ENCODE assay signal across 24 cellular contexts in the genomic region with DNA sequence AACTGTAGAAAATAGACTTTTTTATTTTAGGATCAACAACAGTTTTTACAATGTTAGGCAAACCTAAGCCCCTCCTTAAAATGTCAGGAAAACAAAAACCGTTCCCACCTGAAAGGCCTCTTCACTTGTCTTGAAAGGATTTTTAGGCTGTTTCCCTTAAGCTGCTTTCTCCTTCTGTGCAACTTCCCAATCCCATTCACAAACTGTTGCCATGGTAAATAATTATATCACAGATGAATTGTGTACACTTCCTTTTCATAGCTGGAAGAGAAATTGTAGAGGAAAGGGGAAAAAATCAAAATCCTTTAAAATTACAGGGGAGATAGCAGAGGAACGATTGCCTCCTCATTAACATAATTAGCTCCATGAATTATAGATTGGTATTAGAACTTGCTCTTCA.
A peak's percentile ranks its signal among the peaks of the same experiment; 100 is the strongest.
DNase-seq lines count a peak whose midpoint lies in the region; ATAC-seq and TF ChIP-seq lines count a peak whose summit lies in the region.
"Had no signal": no experiment of that assay in that cellular context is flagged by ENCODE, and none has a peak within 500 bp of the region (broad histone marks: within the 10 kb centered on the region; RNA-seq: fewer than 3 reads in every experiment).

No MANE protein-coding gene starts in this region.

- H3K9ac ChIP-seq in neural cell (ENCODE audit: low read length) (peak overlapping the region; percentile 1), neuronal stem cell (ENCODE audit: low read depth, low read length, poor library complexity) (no peak overlapping the region)
- H3K9ac ChIP-seq: parathyroid adenoma had no signal

- H3K23ac ChIP-seq in neuronal stem cell (ENCODE audit: low read depth, low read length, poor library complexity), result no peak overlapping the region

- H2BK15ac ChIP-seq in neuronal stem cell (ENCODE audit: low read length), result no peak overlapping the region

- H2BK12ac ChIP-seq in neuronal stem cell (ENCODE audit: low read length), result no peak overlapping the region

- intact Hi-C loops in Right ventricle myocardium superior (cut with DNase I), result no loop called here

- H2BK120ac ChIP-seq in neuronal stem cell (ENCODE audit: low read depth, low read length), result no peak overlapping the region

- H3K18ac ChIP-seq in neuronal stem cell (ENCODE audit: low read length), result no peak overlapping the region

- no peaks in the 10 kb centered on the region for H3K9me2 ChIP-seq in neural cell (ENCODE audit: insufficient read depth, low read length)

- H4K20me1 ChIP-seq in neural cell (ENCODE audit: insufficient read depth), result no peaks in the 10 kb centered on the region

- no peak overlapping the region for H4K8ac ChIP-seq in neuronal stem cell (ENCODE audit: low read depth, low read length)

- no peaks in the 10 kb centered on the region for H3K27me3 ChIP-seq in neural cell (ENCODE audit: insufficient read depth, low read depth, low read length)
- H3K27me3 ChIP-seq in neuronal stem cell (ENCODE audit: control insufficient read depth in 3 of 3, insufficient read depth in 3 of 3, low read depth in 1 of 3, low read length in 3 of 3), result no peaks in the 10 kb centered on the region
- H3K27me3 ChIP-seq: esophagus squamous epithelium, right atrium auricular region, tibial artery had no signal

- H2AFZ ChIP-seq in neural cell (ENCODE audit: low read depth, low read length) (no peak overlapping the region), neuronal stem cell (ENCODE audit: low read length) (no peak overlapping the region)
- H2AFZ ChIP-seq: parathyroid adenoma had no signal

- TF ChIP-seq CTCF in neural cell (IDR thresholded peaks at IDR 0.05; ENCODE audit: poor library complexity, severe bottlenecking), result no peak

- no peaks in the 10 kb centered on the region for H3K79me2 ChIP-seq in neural cell (replicated peaks; ENCODE audit: insufficient read depth, low read length)
- H3K79me2 ChIP-seq: parathyroid adenoma had no signal

- no peaks in the 10 kb centered on the region for H3F3A ChIP-seq in neural cell (ENCODE audit: insufficient read depth, low read length, poor library complexity, severe bottlenecking)

- H4K91ac ChIP-seq in neuronal stem cell (ENCODE audit: low read depth, low read length, poor library complexity), result no peak overlapping the region

- no peak overlapping the region for H2BK5ac ChIP-seq in neuronal stem cell (ENCODE audit: low read length)

- H3K14ac ChIP-seq in neuronal stem cell (ENCODE audit: low read length), result no peak overlapping the region

- peak; percentile 35 for TF ChIP-seq EP300 in neural cell (conservative IDR thresholded peaks at IDR 0.05; ENCODE audit: poor library complexity, severe bottlenecking)

- H3K9me3 ChIP-seq in neural cell (ENCODE audit: low read length) (no peaks in the 10 kb centered on the region), neuronal stem cell (replicated peaks in 1 of 2; ENCODE audit: control insufficient read depth in 2 of 2, insufficient read depth in 1 of 2, low read depth in 1 of 2, low read length in 2 of 2) (no peaks in the 10 kb centered on the region)
- H3K9me3 ChIP-seq: esophagus squamous epithelium, right atrium auricular region, tibial artery had no signal

- TF ChIP-seq RAD21 in neural cell (conservative IDR thresholded peaks at IDR 0.05), result peak; percentile 18

- H3K4ac ChIP-seq in neuronal stem cell (ENCODE audit: low read length), result no peak overlapping the region

- WGBS in neuronal stem cell (ENCODE audit: extremely low coverage in 2 of 2, insufficient read length in 2 of 2, insufficient replicate concordance in 1 of 2), 2 donors, result no CpG with 5 or more reads among the region's 2 CpGs

- H2AK5ac ChIP-seq in neuronal stem cell (ENCODE audit: low read depth, low read length), result no peak overlapping the region

- DNase-seq in NCI-H2107 treated with DMSO at 0.1 percent for 48 hours (lab: John Stamatoyannopoulos, UW; ENCODE audit: unreplicated experiment), result peak; percentile 23
- no peak for DNase-seq in NCI-H2107 (lab: John Stamatoyannopoulos, UW)
- peak; percentile 20 for DNase-seq in NCI-H2029 (lab: John Stamatoyannopoulos, UW)
- DNase-seq in NCI-H69 (lab: John Stamatoyannopoulos, UW), result peak; percentile 94
- no peak for DNase-seq in Right ventricle myocardium superior
- no peak for DNase-seq in neuronal stem cell (ENCODE audit: low spot score)
- DNase-seq: activated CD4-positive, alpha-beta T cell treated with anti-CD3 and anti-CD28 coated beads for 48 hours; activated T-cell treated with anti-CD3 and anti-CD28 coated beads, Interleukin-2, amount 50 U/mL, for 4 hours; CD4-positive, alpha-beta T cell; DMS 273 treated with DMSO at 0.1 percent for 48 hours; esophagus squamous epithelium; foreskin melanocyte; GDM1; left cardiac atrium; nephron progenitor cell; stimulated activated CD4-positive, alpha-beta T cell treated with anti-CD3 and anti-CD28 coated beads, Interleukin-2, amount 100 ng/mL, for 24 hours; tibial artery had no signal

- H3K27ac ChIP-seq in neural cell (ENCODE audit: low read length) (peak overlapping the region; percentile 58), neuronal stem cell (replicated peaks; ENCODE audit: low read length) (no peak overlapping the region)
- H3K27ac ChIP-seq: esophagus squamous epithelium, parathyroid adenoma, right atrium auricular region, tibial artery, VCaP had no signal

- H3K79me1 ChIP-seq in neuronal stem cell (ENCODE audit: low read depth, low read length), result no peaks in the 10 kb centered on the region

- H3K36me3 ChIP-seq in neural cell (ENCODE audit: insufficient read depth, low read length) (no peaks in the 10 kb centered on the region), neuronal stem cell (replicated peaks in 1 of 2; ENCODE audit: control insufficient read depth in 2 of 2, insufficient read depth in 2 of 2, low read length in 2 of 2) (no peaks in the 10 kb centered on the region)
- H3K36me3 ChIP-seq: esophagus squamous epithelium, right atrium auricular region, tibial artery had no signal

- ATAC-seq in Right ventricle myocardium superior (ENCODE audit: poor library complexity) (no peak), GM21528 (IDR thresholded peaks at IDR 0.05; ENCODE audit: low FRiP score, unreplicated experiment) (no peak)
- ATAC-seq: activated T-cell treated with anti-CD3 and anti-CD28 coated beads, Interleukin-2, amount 50 U/mL, for 4 hours; K562; left cardiac atrium had no signal

- H3K4me3 ChIP-seq in neural cell (ENCODE audit: low read length) (peak overlapping the region; percentile 26), neuronal stem cell (ENCODE audit: low read length in 2 of 2) (no peak overlapping the region)
- H3K4me3 ChIP-seq: esophagus squamous epithelium, K562, right atrium auricular region, smooth muscle cell, tibial artery had no signal

- H3K4me1 ChIP-seq in neuronal stem cell (ENCODE audit: control insufficient read depth in 2 of 2, insufficient read depth in 1 of 2, low read depth in 1 of 2, low read length in 2 of 2), result peaks cover 0 to 2% of the 10 kb centered on the region in 2 donors
- H3K4me1 ChIP-seq: parathyroid adenoma, right atrium auricular region, tibial artery had no signal

- H3K4me2 ChIP-seq in neural cell (ENCODE audit: low read length) (peak overlapping the region; percentile 28), neuronal stem cell (ENCODE audit: insufficient read depth, low read length, poor library complexity, severe bottlenecking) (no peak overlapping the region)
- H3K4me2 ChIP-seq: smooth muscle cell had no signal

TF ChIP-seq in neural cell, 6 proteins besides CTCF, POLR2A, EP300 and RAD21:
- TF ChIP-seq, protein P1, sequence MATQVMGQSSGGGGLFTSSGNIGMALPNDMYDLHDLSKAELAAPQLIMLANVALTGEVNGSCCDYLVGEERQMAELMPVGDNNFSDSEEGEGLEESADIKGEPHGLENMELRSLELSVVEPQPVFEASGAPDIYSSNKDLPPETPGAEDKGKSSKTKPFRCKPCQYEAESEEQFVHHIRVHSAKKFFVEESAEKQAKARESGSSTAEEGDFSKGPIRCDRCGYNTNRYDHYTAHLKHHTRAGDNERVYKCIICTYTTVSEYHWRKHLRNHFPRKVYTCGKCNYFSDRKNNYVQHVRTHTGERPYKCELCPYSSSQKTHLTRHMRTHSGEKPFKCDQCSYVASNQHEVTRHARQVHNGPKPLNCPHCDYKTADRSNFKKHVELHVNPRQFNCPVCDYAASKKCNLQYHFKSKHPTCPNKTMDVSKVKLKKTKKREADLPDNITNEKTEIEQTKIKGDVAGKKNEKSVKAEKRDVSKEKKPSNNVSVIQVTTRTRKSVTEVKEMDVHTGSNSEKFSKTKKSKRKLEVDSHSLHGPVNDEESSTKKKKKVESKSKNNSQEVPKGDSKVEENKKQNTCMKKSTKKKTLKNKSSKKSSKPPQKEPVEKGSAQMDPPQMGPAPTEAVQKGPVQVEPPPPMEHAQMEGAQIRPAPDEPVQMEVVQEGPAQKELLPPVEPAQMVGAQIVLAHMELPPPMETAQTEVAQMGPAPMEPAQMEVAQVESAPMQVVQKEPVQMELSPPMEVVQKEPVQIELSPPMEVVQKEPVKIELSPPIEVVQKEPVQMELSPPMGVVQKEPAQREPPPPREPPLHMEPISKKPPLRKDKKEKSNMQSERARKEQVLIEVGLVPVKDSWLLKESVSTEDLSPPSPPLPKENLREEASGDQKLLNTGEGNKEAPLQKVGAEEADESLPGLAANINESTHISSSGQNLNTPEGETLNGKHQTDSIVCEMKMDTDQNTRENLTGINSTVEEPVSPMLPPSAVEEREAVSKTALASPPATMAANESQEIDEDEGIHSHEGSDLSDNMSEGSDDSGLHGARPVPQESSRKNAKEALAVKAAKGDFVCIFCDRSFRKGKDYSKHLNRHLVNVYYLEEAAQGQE (IDR thresholded peaks at IDR 0.05; ENCODE audit: borderline replicate concordance), result peak; percentile 74
- no peak for TF ChIP-seq EZH2 (IDR thresholded peaks at IDR 0.05; ENCODE audit: borderline replicate concordance, insufficient read depth, low read length, poor library complexity, severe bottlenecking)
- TF ChIP-seq TAF1 (IDR thresholded peaks at IDR 0.05; ENCODE audit: low read depth), result no peak
- no peak for TF ChIP-seq POLR2AphosphoS5 (IDR thresholded peaks at IDR 0.05)
- no peak for TF ChIP-seq SMC3 (conservative IDR thresholded peaks at IDR 0.05; ENCODE audit: poor library complexity)
- TF ChIP-seq MXI1 (conservative IDR thresholded peaks at IDR 0.05; ENCODE audit: poor library complexity, severe bottlenecking), result no peak

Comparison
In these comparisons a context has a peak if more than half of its experiments do, and no peak if none do; other contexts are left out.
1. DNase-seq: peak in NCI-H2107 treated with DMSO at 0.1 percent for 48 hours (single experiment), NCI-H2029 (single experiment) and NCI-H69 (single experiment); none in NCI-H2107 (single experiment), Right ventricle myocardium superior (single experiment) and neuronal stem cell (single experiment).